9 cellular contexts compared by ENCODE assay signal in genomic region chr22:17034532-17034931, GRCh38. TPM values are rescaled to one million over a fixed set of nuclear protein-coding genes. Genes with fewer than 3 reads are reported as not detected.
"Had no signal": no experiment of that assay in that cellular context is flagged by ENCODE, and none has a peak within 500 bp of the region (broad histone marks: within the 10 kb centered on the region; RNA-seq: fewer than 3 reads in every experiment).

No MANE protein-coding gene starts in this region.

RNA-seq across cellular contexts. Expression of gene GAB4, which starts 26.5 kb away (rescaled TPM):
- total RNA-seq: LHCN-M2, MCF 10A, NCI-H460, OCI-LY7, PC-9, Right ventricle myocardium inferior, RPMI7951, SJCRH30, SK-MEL-5 had no signal
